ENCODE assay signal across 18 cellular contexts in the genomic region with DNA sequence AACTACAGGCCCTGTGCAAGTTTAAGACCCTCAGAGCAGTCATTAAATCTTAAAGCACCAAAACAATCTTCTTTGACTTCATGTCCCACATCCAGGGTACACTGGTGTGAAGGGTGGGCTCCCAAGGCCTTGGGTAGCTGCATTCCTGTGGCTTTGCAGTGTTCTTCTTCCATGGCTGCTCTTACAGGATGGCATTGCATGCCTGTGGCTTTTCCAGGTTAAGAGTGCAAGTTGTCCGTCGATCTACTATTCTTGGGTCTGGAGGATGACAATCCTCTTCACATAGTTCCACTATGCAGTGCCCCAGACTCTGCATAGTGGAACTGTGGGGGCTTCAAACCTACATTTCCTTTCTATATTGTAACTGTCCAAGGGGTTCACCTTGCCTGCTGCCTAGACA.
DNase-seq lines count a peak whose midpoint lies in the region; FAIRE-seq and TF ChIP-seq lines count a peak whose summit lies in the region.
"Had no signal": no experiment of that assay in that cellular context is flagged by ENCODE, and none has a peak within 500 bp of the region (broad histone marks: within the 10 kb centered on the region; RNA-seq: fewer than 3 reads in every experiment).

No MANE protein-coding gene starts in this region.

- H3K27ac ChIP-seq in Karpas-422 (ENCODE audit: low read length), result no peak overlapping the region
- no peak overlapping the region for H3K27ac ChIP-seq in SK-N-SH (ENCODE audit: low read depth in 2 of 2, low read length in 1 of 2)
- H3K27ac ChIP-seq: HL-60 had no signal

- peak; percentile 83 for FAIRE-seq in RCC 7860 (lab: Jason Lieb, UNC)
- FAIRE-seq: A204.1, D721Med, GM19239, H54 had no signal

- no peak for TF ChIP-seq EP300 in SK-N-SH (IDR thresholded peaks at IDR 0.05; ENCODE audit: borderline replicate concordance in 1 of 2, low read depth in 1 of 2, low read length in 1 of 2)

- WGBS in SK-N-SH (ENCODE audit: low lambda C conversion rate), result 38% methylated on average over 2 of the region's 2 CpGs

- H4K20me1 ChIP-seq in Karpas-422 (ENCODE audit: insufficient read depth, low read depth, low read length) (no peaks in the 10 kb centered on the region), SK-N-SH (ENCODE audit: insufficient read depth) (no peaks in the 10 kb centered on the region)

- no peak for TF ChIP-seq CTCF in SK-N-SH (IDR thresholded peaks at IDR 0.05)
- TF ChIP-seq CTCF in foreskin fibroblast (IDR thresholded peaks at IDR 0.05; ENCODE audit: low read depth, low read length), result no peak

- POLR2A ChIA-PET in SK-N-SH (lab: Yijun Ruan, JAX), result no interaction called here

- CTCF ChIA-PET in SK-N-SH (lab: Yijun Ruan, JAX), result no interaction called here

- no peaks in the 10 kb centered on the region for H3K36me3 ChIP-seq in Karpas-422 (ENCODE audit: insufficient read depth, low read length)
- H3K36me3 ChIP-seq in SK-N-SH (replicated peaks in 1 of 2; ENCODE audit: control insufficient read depth in 1 of 2, insufficient read depth in 2 of 2, low read length in 1 of 2), result no peaks in the 10 kb centered on the region

- H3K9me2 ChIP-seq in Karpas-422 (replicated peaks; ENCODE audit: insufficient read depth, low read length) (no peaks in the 10 kb centered on the region), SK-N-SH (no peaks in the 10 kb centered on the region)

- H2AFZ ChIP-seq in Karpas-422 (ENCODE audit: low read length), result no peak overlapping the region
- no peak overlapping the region for H2AFZ ChIP-seq in SK-N-SH (ENCODE audit: low read depth)

- DNase-seq in EL (peak; percentile 23), RCC 7860 (ENCODE audit: low spot score) (peak; percentile 68), glomerular visceral epithelial cell (ENCODE audit: extremely low spot score) (peak; percentile 64), renal cortical epithelial cell (ENCODE audit: low read depth) (peak; percentile 13), Karpas-422 (no peak), SK-N-SH (no peak), Ammon's horn (ENCODE audit: low spot score) (no peak), foreskin fibroblast (no peak)
- DNase-seq: CD8-positive, alpha-beta T cell; COR-L47; DMS153; DMS79 treated with DMSO at 0.1 percent for 48 hours; GF-D8 had no signal

- 0 out of 2 replicates have a peak, but pooled peaks cover 1% of the 10 kb centered on the region for H3K9me3 ChIP-seq in Karpas-422 (ENCODE audit: low read length)
- no peaks in the 10 kb centered on the region for H3K9me3 ChIP-seq in SK-N-SH

- no peaks in the 10 kb centered on the region for H3K4me1 ChIP-seq in Karpas-422 (ENCODE audit: low read length)
- no peaks in the 10 kb centered on the region for H3K4me1 ChIP-seq in SK-N-SH (ENCODE audit: control insufficient read depth in 1 of 2, insufficient read depth in 2 of 2, low read depth in 1 of 2, low read length in 1 of 2)

- H3K9ac ChIP-seq in Karpas-422 (ENCODE audit: low read length) (no peak overlapping the region), SK-N-SH (no peak overlapping the region)

- H3K27me3 ChIP-seq in Karpas-422 (ENCODE audit: low read length) (no peaks in the 10 kb centered on the region), SK-N-SH (ENCODE audit: insufficient read depth) (no peaks in the 10 kb centered on the region)

- H3K4me3 ChIP-seq in Karpas-422 (ENCODE audit: low read length) (no peak overlapping the region), SK-N-SH (ENCODE audit: low read depth in 2 of 2, low read length in 1 of 2) (no peak overlapping the region), foreskin fibroblast (ENCODE audit: low read depth in 1 of 2, low read length in 2 of 2) (no peak overlapping the region)

- TF ChIP-seq RAD21 in SK-N-SH (IDR thresholded peaks at IDR 0.05; ENCODE audit: low read length), result no peak

- no peaks in the 10 kb centered on the region for H3F3A ChIP-seq in SK-N-SH (replicated peaks; ENCODE audit: insufficient read depth)

- H3K79me2 ChIP-seq in Karpas-422 (ENCODE audit: low read length) (no peaks in the 10 kb centered on the region), SK-N-SH (ENCODE audit: insufficient read depth) (no peaks in the 10 kb centered on the region)

- H3K4me2 ChIP-seq in Karpas-422 (ENCODE audit: low read depth, low read length, poor library complexity, severe bottlenecking) (no peak overlapping the region), SK-N-SH (no peak overlapping the region)

TF ChIP-seq in SK-N-SH, 30 proteins besides CTCF, POLR2A, EP300 and RAD21 (continues in another document):
- TF ChIP-seq TAF1 (IDR thresholded peaks at IDR 0.05; ENCODE audit: borderline replicate concordance, low read depth, low read length) (no peak), RFX5 (IDR thresholded peaks at IDR 0.05; ENCODE audit: low read length) (no peak), SIN3A (IDR thresholded peaks at IDR 0.05; ENCODE audit: borderline replicate concordance, low read depth, low read length) (no peak), FOXM1 (IDR thresholded peaks at IDR 0.05; ENCODE audit: low read depth) (no peak), NFIC (IDR thresholded peaks at IDR 0.05; ENCODE audit: borderline replicate concordance) (no peak), MEF2A (IDR thresholded peaks at IDR 0.05; ENCODE audit: borderline replicate concordance, low read depth) (no peak), ZBTB33 (IDR thresholded peaks at IDR 0.05; ENCODE audit: borderline replicate concordance, low read depth) (no peak), USF2 (IDR thresholded peaks at IDR 0.05; ENCODE audit: borderline replicate concordance, low read depth, low read length) (no peak), NRF1 (IDR thresholded peaks at IDR 0.05; ENCODE audit: low read depth, low read length) (no peak), FOSL2 (IDR thresholded peaks at IDR 0.05; ENCODE audit: borderline replicate concordance, low read depth) (no peak), REST (IDR thresholded peaks at IDR 0.05; ENCODE audit: low read depth, low read length) (no peak), PBX3 (IDR thresholded peaks at IDR 0.05) (no peak)
- TF ChIP-seq, protein P1, sequence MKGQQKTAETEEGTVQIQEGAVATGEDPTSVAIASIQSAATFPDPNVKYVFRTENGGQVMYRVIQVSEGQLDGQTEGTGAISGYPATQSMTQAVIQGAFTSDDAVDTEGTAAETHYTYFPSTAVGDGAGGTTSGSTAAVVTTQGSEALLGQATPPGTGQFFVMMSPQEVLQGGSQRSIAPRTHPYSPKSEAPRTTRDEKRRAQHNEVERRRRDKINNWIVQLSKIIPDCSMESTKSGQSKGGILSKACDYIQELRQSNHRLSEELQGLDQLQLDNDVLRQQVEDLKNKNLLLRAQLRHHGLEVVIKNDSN (IDR thresholded peaks at IDR 0.05; ENCODE audit: borderline replicate concordance, low read depth), result no peak

Comparison
In these comparisons a context has a peak if more than half of its experiments do, and no peak if none do; other contexts are left out.
1. DNase-seq: peak in EL (single experiment), RCC 7860 (single experiment), glomerular visceral epithelial cell (single experiment) and renal cortical epithelial cell (single experiment); none in Karpas-422 (single experiment), SK-N-SH (single experiment), Ammon's horn (single experiment) and foreskin fibroblast (0 of 2).